ENCODE assay signal across 9 cellular contexts in genomic region chr22:38638734-38639133, GRCh38.
"Had no signal": no experiment of that assay in that cellular context is flagged by ENCODE, and none has a peak within 500 bp of the region (broad histone marks: within the 10 kb centered on the region; RNA-seq: fewer than 3 reads in every experiment).

No MANE protein-coding gene starts in this region.

- ATAC-seq: esophagus mucosa; left ventricle myocardium superior; stimulated activated memory B cell treated with anti-CD40 and anti-IgM and Interleukin-4, amounts not matched to agents 10 μg/mL and 1 μg/mL and 100 μg/mL, for 72 hours; T-cell had no signal

- DNase-seq: activated CD4-positive, alpha-beta T cell treated with anti-CD3 and anti-CD28 coated beads for 1 hour; activated CD4-positive, alpha-beta T cell treated with anti-CD3 and anti-CD28 coated beads, Interleukin-2, amount 50 U/mL, for 48 hours; activated naive CD4-positive, alpha-beta T cell treated with anti-CD3 and anti-CD28 coated beads, Interleukin-2, amount 10 ng/mL, durations not matched to agents 7 days and 5 days; left ventricle myocardium superior; mesendoderm; T-cell; T-helper 9 cell had no signal
